2 cellular contexts compared by ENCODE assay signal in genomic region chr3:38086496-38086895, GRCh38.
TF ChIP-seq lines count a peak whose summit lies in the region.

No MANE protein-coding gene starts in this region.

TF ChIP-seq in liver, 16 proteins besides CTCF, POLR2A, EP300 and RAD21:
- TF ChIP-seq HNF4A (conservative IDR thresholded peaks at IDR 0.05) (peak; percentile 33 to 50), RXRA (IDR thresholded peaks at IDR 0.05) (peak; percentile 30 to 32), JUND (IDR thresholded peaks at IDR 0.05) (no peak)
- TF ChIP-seq, protein P1, sequence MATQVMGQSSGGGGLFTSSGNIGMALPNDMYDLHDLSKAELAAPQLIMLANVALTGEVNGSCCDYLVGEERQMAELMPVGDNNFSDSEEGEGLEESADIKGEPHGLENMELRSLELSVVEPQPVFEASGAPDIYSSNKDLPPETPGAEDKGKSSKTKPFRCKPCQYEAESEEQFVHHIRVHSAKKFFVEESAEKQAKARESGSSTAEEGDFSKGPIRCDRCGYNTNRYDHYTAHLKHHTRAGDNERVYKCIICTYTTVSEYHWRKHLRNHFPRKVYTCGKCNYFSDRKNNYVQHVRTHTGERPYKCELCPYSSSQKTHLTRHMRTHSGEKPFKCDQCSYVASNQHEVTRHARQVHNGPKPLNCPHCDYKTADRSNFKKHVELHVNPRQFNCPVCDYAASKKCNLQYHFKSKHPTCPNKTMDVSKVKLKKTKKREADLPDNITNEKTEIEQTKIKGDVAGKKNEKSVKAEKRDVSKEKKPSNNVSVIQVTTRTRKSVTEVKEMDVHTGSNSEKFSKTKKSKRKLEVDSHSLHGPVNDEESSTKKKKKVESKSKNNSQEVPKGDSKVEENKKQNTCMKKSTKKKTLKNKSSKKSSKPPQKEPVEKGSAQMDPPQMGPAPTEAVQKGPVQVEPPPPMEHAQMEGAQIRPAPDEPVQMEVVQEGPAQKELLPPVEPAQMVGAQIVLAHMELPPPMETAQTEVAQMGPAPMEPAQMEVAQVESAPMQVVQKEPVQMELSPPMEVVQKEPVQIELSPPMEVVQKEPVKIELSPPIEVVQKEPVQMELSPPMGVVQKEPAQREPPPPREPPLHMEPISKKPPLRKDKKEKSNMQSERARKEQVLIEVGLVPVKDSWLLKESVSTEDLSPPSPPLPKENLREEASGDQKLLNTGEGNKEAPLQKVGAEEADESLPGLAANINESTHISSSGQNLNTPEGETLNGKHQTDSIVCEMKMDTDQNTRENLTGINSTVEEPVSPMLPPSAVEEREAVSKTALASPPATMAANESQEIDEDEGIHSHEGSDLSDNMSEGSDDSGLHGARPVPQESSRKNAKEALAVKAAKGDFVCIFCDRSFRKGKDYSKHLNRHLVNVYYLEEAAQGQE (IDR thresholded peaks at IDR 0.05) = no peak

TF ChIP-seq in HepG2, 621 proteins besides CTCF, POLR2A, EP300 and RAD21:
- no peak for TF ChIP-seq NRL (CRISPR knock-in tag; IDR thresholded peaks at IDR 0.05; ENCODE audit: borderline replicate concordance)
- no peak for TF ChIP-seq ZNF501 (CRISPR knock-in tag; IDR thresholded peaks at IDR 0.05)
- TF ChIP-seq PRDM4 (CRISPR knock-in tag; IDR thresholded peaks at IDR 0.05; ENCODE audit: borderline replicate concordance) = no peak
- no peak for TF ChIP-seq ZNF615 (CRISPR knock-in tag; IDR thresholded peaks at IDR 0.05; ENCODE audit: borderline replicate concordance)
- TF ChIP-seq ZBTB33 (CRISPR knock-in tag; IDR thresholded peaks at IDR 0.05) = no peak
- no peak for TF ChIP-seq STAG1 (CRISPR knock-in tag; IDR thresholded peaks at IDR 0.05)
- TF ChIP-seq STAT6 (CRISPR knock-in tag; IDR thresholded peaks at IDR 0.05; ENCODE audit: borderline replicate concordance) = no peak
- TF ChIP-seq TEF (CRISPR knock-in tag; IDR thresholded peaks at IDR 0.05) = no peak
- no peak for TF ChIP-seq ZNF629 (CRISPR knock-in tag; conservative IDR thresholded peaks at IDR 0.05)
- TF ChIP-seq, protein P2, sequence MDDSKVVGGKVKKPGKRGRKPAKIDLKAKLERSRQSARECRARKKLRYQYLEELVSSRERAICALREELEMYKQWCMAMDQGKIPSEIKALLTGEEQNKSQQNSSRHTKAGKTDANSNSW (CRISPR knock-in tag; IDR thresholded peaks at IDR 0.05; ENCODE audit: borderline replicate concordance) = no peak
- TF ChIP-seq, protein P3, sequence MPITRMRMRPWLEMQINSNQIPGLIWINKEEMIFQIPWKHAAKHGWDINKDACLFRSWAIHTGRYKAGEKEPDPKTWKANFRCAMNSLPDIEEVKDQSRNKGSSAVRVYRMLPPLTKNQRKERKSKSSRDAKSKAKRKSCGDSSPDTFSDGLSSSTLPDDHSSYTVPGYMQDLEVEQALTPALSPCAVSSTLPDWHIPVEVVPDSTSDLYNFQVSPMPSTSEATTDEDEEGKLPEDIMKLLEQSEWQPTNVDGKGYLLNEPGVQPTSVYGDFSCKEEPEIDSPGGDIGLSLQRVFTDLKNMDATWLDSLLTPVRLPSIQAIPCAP (CRISPR knock-in tag; IDR thresholded peaks at IDR 0.05; ENCODE audit: low read depth) = no peak
- no peak for TF ChIP-seq BORCS8-MEF2B (CRISPR knock-in tag; IDR thresholded peaks at IDR 0.05)
- TF ChIP-seq ZNF672 (CRISPR knock-in tag; IDR thresholded peaks at IDR 0.05) = no peak
- TF ChIP-seq, protein P4, sequence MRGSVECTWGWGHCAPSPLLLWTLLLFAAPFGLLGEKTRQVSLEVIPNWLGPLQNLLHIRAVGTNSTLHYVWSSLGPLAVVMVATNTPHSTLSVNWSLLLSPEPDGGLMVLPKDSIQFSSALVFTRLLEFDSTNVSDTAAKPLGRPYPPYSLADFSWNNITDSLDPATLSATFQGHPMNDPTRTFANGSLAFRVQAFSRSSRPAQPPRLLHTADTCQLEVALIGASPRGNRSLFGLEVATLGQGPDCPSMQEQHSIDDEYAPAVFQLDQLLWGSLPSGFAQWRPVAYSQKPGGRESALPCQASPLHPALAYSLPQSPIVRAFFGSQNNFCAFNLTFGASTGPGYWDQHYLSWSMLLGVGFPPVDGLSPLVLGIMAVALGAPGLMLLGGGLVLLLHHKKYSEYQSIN (CRISPR knock-in tag; IDR thresholded peaks at IDR 0.05; ENCODE audit: borderline replicate concordance) = no peak
- TF ChIP-seq PREB (CRISPR knock-in tag; IDR thresholded peaks at IDR 0.05) = no peak
- no peak for TF ChIP-seq ATRX (CRISPR knock-in tag; IDR thresholded peaks at IDR 0.05; ENCODE audit: borderline replicate concordance)
